In the genomic region with DNA sequence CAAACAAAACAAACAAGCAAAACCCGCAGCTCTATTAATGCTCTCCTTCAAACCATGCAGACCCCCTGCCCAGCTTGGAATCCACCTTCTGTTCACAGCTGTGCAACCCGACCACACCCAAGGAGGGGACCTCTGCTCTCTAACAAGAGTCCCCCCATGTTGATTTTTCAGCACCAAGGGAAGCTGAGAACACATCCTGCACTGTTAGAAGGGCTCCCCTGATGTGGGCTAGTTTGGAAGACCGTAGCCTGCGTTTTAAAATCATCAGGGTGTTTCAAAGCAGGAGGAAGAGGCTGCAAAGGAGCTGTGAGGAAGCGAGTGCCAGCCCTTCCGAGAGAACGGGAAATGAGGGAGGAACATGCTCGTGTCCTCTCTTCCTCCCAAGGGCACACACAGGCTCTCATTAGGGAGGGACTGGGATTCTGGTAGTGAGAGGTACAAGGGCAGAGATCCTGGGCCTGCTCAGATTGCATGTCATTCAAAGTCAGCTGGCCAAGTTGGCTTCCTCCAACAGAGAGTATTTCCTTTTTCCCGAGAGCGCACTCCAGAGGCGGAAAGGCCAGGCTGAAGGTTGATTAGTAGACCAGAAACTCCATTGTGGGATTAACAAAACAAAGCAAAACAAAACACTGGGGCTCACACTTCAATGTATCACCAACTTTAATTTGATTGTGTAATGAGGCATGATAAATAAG, we compare ENCODE assay signal across 16 cellular contexts.
DNase-seq lines count a peak whose midpoint lies in the region; ATAC-seq and TF ChIP-seq lines count a peak whose summit lies in the region.
"Had no signal": no experiment of that assay in that cellular context is flagged by ENCODE, and none has a peak within 500 bp of the region (broad histone marks: within the 10 kb centered on the region; RNA-seq: fewer than 3 reads in every experiment).

No MANE protein-coding gene starts in this region.

- no peak for TF ChIP-seq POLR2A in gastrocnemius medialis (IDR thresholded peaks at IDR 0.05)

- H3K4me3 ChIP-seq in gastrocnemius medialis = no peak overlapping the region
- H3K4me3 ChIP-seq: pancreas, SJCRH30, smooth muscle cell, testis had no signal

- H3K9me3 ChIP-seq in gastrocnemius medialis = no peaks in the 10 kb centered on the region
- H3K9me3 ChIP-seq: pancreas, testis had no signal

- H3K27ac Mint-ChIP-seq in type B pancreatic cell = no peak overlapping the region

- no peaks in the 10 kb centered on the region for H3K27me3 Mint-ChIP-seq in type B pancreatic cell

- H3K36me3 Mint-ChIP-seq in type B pancreatic cell = no peaks in the 10 kb centered on the region

- peak in 1 of 5 experiments; percentile 24 for TF ChIP-seq CTCF in gastrocnemius medialis (IDR thresholded peaks at IDR 0.05 in 4 of 5, conservative IDR thresholded peaks at IDR 0.05 in 1 of 5)
- TF ChIP-seq CTCF in type B pancreatic cell (conservative IDR thresholded peaks at IDR 0.05) = no peak

- peak; percentile 94 for DNase-seq in NCI-H69 (lab: John Stamatoyannopoulos, UW)
- DNase-seq in glomerular visceral epithelial cell (ENCODE audit: extremely low spot score) = peak; percentile 33
- DNase-seq in kidney tubule cell (ENCODE audit: low spot score) = peak; percentile 67
- DNase-seq in gastrocnemius medialis = peak in 1 of 2 donors; percentile 61
- no peak for DNase-seq in type B pancreatic cell (ENCODE audit: extremely low spot score, unreplicated experiment)
- DNase-seq in DMS53 treated with DMSO at 0.1 percent for 48 hours (lab: John Stamatoyannopoulos, UW; ENCODE audit: unreplicated experiment) = no peak
- DNase-seq in activated CD8-positive, alpha-beta memory T cell treated with anti-CD3 and anti-CD28 coated beads, Interleukin-2, amount 50 U/mL, for 48 hours = no peak
- DNase-seq: activated CD4-positive, CD25-positive, alpha-beta regulatory T cell treated with anti-CD3 and anti-CD28 coated beads, Interleukin-2, amount 50 U/mL, for 72 hours; aorta; GF-D8; MM.1S; NCI-H1694; pancreas; SJCRH30; testis had no signal

- in situ Hi-C loops in gastrocnemius medialis (cut with MboI; ENCODE audit: low sequenced_read_pairs in 4 of 4) = no loop called here

- peaks cover 10% of the 10 kb centered on the region for H3K4me1 Mint-ChIP-seq in type B pancreatic cell (ENCODE audit: unreplicated experiment)

- intact Hi-C loops in gastrocnemius medialis (cut with DNase I; ENCODE audit: low total_unique reads) = no loop called here

- H3K36me3 ChIP-seq in gastrocnemius medialis = no peaks in the 10 kb centered on the region
- H3K36me3 ChIP-seq: pancreas, SJCRH30 had no signal

- no peaks in the 10 kb centered on the region for H3K27me3 ChIP-seq in gastrocnemius medialis
- H3K27me3 ChIP-seq: pancreas, SJCRH30, testis had no signal

- no peak overlapping the region for H3K4me3 Mint-ChIP-seq in type B pancreatic cell

- ATAC-seq in gastrocnemius medialis = peak; percentile 85 to 97
- ATAC-seq: pancreas had no signal

- H3K9me3 Mint-ChIP-seq in type B pancreatic cell = peaks cover 11% of the 10 kb centered on the region

- peaks cover 12 to 14% of the 10 kb centered on the region in 2 donors for H3K4me1 ChIP-seq in gastrocnemius medialis
- H3K4me1 ChIP-seq: pancreas, SJCRH30, testis had no signal

- peak overlapping the region in 1 of 4 donors; percentile 15 for H3K27ac ChIP-seq in gastrocnemius medialis
- H3K27ac ChIP-seq: pancreas, SJCRH30, testis had no signal

Comparison
In these comparisons a context has a peak if more than half of its experiments do, and no peak if none do; other contexts are left out.
1. DNase-seq: peak in NCI-H69 (single experiment), glomerular visceral epithelial cell (single experiment) and kidney tubule cell (single experiment); none in type B pancreatic cell (single experiment), DMS53 treated with DMSO at 0.1 percent for 48 hours (single experiment) and activated CD8-positive, alpha-beta memory T cell treated with anti-CD3 and anti-CD28 coated beads, Interleukin-2, amount 50 U/mL, for 48 hours (single experiment).